1 cellular context compared by ENCODE assay signal in genomic region chr18:12766986-12767433, GRCh38.
TF ChIP-seq lines count a peak whose summit lies in the region.

No MANE protein-coding gene starts in this region.

TF ChIP-seq in HepG2, 621 proteins besides CTCF, POLR2A, EP300 and RAD21 (continued from another document and continues in another):
- TF ChIP-seq CEBPG (CRISPR knock-in tag; IDR thresholded peaks at IDR 0.05), result 0 out of 2 replicates have a peak, but pooled peaks have one; percentile 10
- peak; percentile 69; the same call in 1 of the 2 replicates for TF ChIP-seq TFDP1 (CRISPR knock-in tag; IDR thresholded peaks at IDR 0.05; ENCODE audit: borderline replicate concordance)
- peak; percentile 67; the same call in 1 of the 2 replicates for TF ChIP-seq ZNF614 (CRISPR knock-in tag; IDR thresholded peaks at IDR 0.05; ENCODE audit: borderline replicate concordance)
- no peak; the same call in 1 of the 2 replicates for TF ChIP-seq ZNF782 (CRISPR knock-in tag; IDR thresholded peaks at IDR 0.05; ENCODE audit: borderline replicate concordance)
- TF ChIP-seq ZNF264 (CRISPR knock-in tag; IDR thresholded peaks at IDR 0.05), result no peak
- TF ChIP-seq REXO4 (CRISPR knock-in tag; IDR thresholded peaks at IDR 0.05; ENCODE audit: borderline replicate concordance), result no peak
- no peak for TF ChIP-seq GTF2F1 (IDR thresholded peaks at IDR 0.05; ENCODE audit: low read length)
- peak; percentile 78; the same call in 1 of the 2 replicates for TF ChIP-seq ZNF335 (CRISPR knock-in tag; IDR thresholded peaks at IDR 0.05)
- TF ChIP-seq GPN1 (CRISPR knock-in tag; IDR thresholded peaks at IDR 0.05; ENCODE audit: borderline replicate concordance), result no peak
- no peak for TF ChIP-seq MTERF4 (CRISPR knock-in tag; IDR thresholded peaks at IDR 0.05)
- TF ChIP-seq IRF2 (CRISPR knock-in tag; IDR thresholded peaks at IDR 0.05), result peak; percentile 37; the same call in 1 of the 2 replicates
- TF ChIP-seq ARHGAP35 (CRISPR knock-in tag; IDR thresholded peaks at IDR 0.05; ENCODE audit: borderline replicate concordance), result peak; percentile 57; the same call in 1 of the 2 replicates
- peak; percentile 55; the same call in 1 of the 2 replicates for TF ChIP-seq SOX5 (CRISPR knock-in tag; IDR thresholded peaks at IDR 0.05; ENCODE audit: borderline replicate concordance)
- TF ChIP-seq NAIF1 (CRISPR knock-in tag; IDR thresholded peaks at IDR 0.05; ENCODE audit: borderline replicate concordance), result no peak
- TF ChIP-seq AGO1 (IDR thresholded peaks at IDR 0.05; ENCODE audit: low read depth, low read length, poor library complexity, severe bottlenecking), result no peak
- no peak for TF ChIP-seq IRX3 (CRISPR knock-in tag; IDR thresholded peaks at IDR 0.05; ENCODE audit: borderline replicate concordance, low read depth)
- no peak for TF ChIP-seq KIAA2018 (CRISPR knock-in tag; IDR thresholded peaks at IDR 0.05; ENCODE audit: borderline replicate concordance)
- no peak for TF ChIP-seq HOXA7 (CRISPR knock-in tag; IDR thresholded peaks at IDR 0.05)
- TF ChIP-seq HMGXB3 (CRISPR knock-in tag; IDR thresholded peaks at IDR 0.05; ENCODE audit: borderline replicate concordance), result no peak
- TF ChIP-seq HOMEZ (CRISPR knock-in tag; IDR thresholded peaks at IDR 0.05; ENCODE audit: low read depth), result peak; percentile 66
- peak; percentile 69 for TF ChIP-seq USF2 (IDR thresholded peaks at IDR 0.05; ENCODE audit: low read depth, low read length)
- TF ChIP-seq USF2 (CRISPR knock-in tag; IDR thresholded peaks at IDR 0.05; ENCODE audit: borderline replicate concordance), result peak; percentile 82; the same call in 1 of the 2 replicates
- TF ChIP-seq HES4 (CRISPR knock-in tag; IDR thresholded peaks at IDR 0.05; ENCODE audit: borderline replicate concordance), result no peak
- peak; percentile 78 for TF ChIP-seq STAG1 (CRISPR knock-in tag; IDR thresholded peaks at IDR 0.05)
- TF ChIP-seq TCF7L2 (IDR thresholded peaks at IDR 0.05; ENCODE audit: low read depth, low read length), result no peak
- TF ChIP-seq ZBTB26 (CRISPR knock-in tag; IDR thresholded peaks at IDR 0.05; ENCODE audit: borderline replicate concordance), result peak; percentile 59; the same call in 1 of the 2 replicates
- TF ChIP-seq ZNF556 (CRISPR knock-in tag; IDR thresholded peaks at IDR 0.05; ENCODE audit: borderline replicate concordance), result no peak; the same call in 1 of the 2 replicates
- peak; percentile 47 for TF ChIP-seq FOXA3 (CRISPR knock-in tag; IDR thresholded peaks at IDR 0.05)
- no peak for TF ChIP-seq PBX2 (CRISPR knock-in tag; IDR thresholded peaks at IDR 0.05)
- TF ChIP-seq ZNF772 (CRISPR knock-in tag; IDR thresholded peaks at IDR 0.05), result peak; percentile 50; the same call in 1 of the 2 replicates
- no peak for TF ChIP-seq NFATC3 (CRISPR knock-in tag; IDR thresholded peaks at IDR 0.05)
- TF ChIP-seq ZNF674 (CRISPR knock-in tag; IDR thresholded peaks at IDR 0.05; ENCODE audit: low read depth), result no peak
- TF ChIP-seq SOX13 (IDR thresholded peaks at IDR 0.05), result no peak
- TF ChIP-seq SOX13 (CRISPR knock-in tag; conservative IDR thresholded peaks at IDR 0.05 in 1 of 2, IDR thresholded peaks at IDR 0.05 in 1 of 2), result peak in 1 of 2 experiments; percentile 53; a peak in 2 of 4 replicates
